17 cellular contexts compared by ENCODE assay signal in the genomic region with DNA sequence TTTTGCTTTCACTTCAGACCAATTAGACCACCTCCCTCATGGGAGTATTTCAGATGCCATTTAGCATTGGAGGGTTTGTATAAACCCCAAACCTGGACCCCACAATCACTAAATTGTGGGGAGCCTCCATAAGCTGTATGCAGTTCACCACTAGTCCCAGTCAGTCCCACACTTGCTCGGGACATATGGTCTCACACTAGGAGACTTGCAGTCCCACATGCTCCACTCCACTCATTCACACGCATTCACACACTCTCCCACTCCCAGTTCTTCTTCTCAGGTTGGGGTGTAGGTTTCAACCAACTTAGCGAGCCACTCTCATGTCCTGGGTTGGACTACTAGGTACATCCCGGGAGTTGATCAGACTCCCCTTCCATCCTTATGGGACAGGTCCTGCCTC.
DNase-seq lines count a peak whose midpoint lies in the region; ATAC-seq and TF ChIP-seq lines count a peak whose summit lies in the region.
"Had no signal": no experiment of that assay in that cellular context is flagged by ENCODE, and none has a peak within 500 bp of the region (broad histone marks: within the 10 kb centered on the region; RNA-seq: fewer than 3 reads in every experiment).

No MANE protein-coding gene starts in this region.

- no peaks in the 10 kb centered on the region for H3F3A ChIP-seq in PC-3 (ENCODE audit: low read length, unreplicated experiment)

- CTCF ChIA-PET in PC-3 (lab: Charles Lee): interaction anchor here (2.0 kb wide), 1 partner anchor 146 kb away, joined by 17 read pairs; no protein-coding TSS in a partner anchor

- ATAC-seq in PC-3: no peak
- ATAC-seq in GM18519 (IDR thresholded peaks at IDR 0.05; ENCODE audit: low FRiP score, unreplicated experiment): no peak

- peak overlapping the region; percentile 80 for H3K4me2 ChIP-seq in PC-3 (ENCODE audit: low read length)

- H3K36me3 ChIP-seq in PC-3 (ENCODE audit: low read depth, low read length) (no peaks in the 10 kb centered on the region), esophagus (ENCODE audit: control insufficient read depth in 2 of 2, insufficient read depth in 2 of 2, low read length in 1 of 2) (no peaks in the 10 kb centered on the region), neutrophil (no peaks in the 10 kb centered on the region), tibial nerve (no peaks in the 10 kb centered on the region)

- H3K9me2 ChIP-seq in PC-3 (replicated peaks; ENCODE audit: low read length): no peaks in the 10 kb centered on the region

- POLR2A ChIA-PET in PC-3 (lab: Charles Lee; ENCODE audit: unreplicated experiment): no interaction called here

- H3K4me3 ChIP-seq in PC-3 (ENCODE audit: low read length) (peak overlapping the region; percentile 36; the same call in 1 of the 2 replicates), esophagus (ENCODE audit: low read depth in 1 of 2, low read length in 2 of 2) (no peak overlapping the region), neutrophil (ENCODE audit: low read depth in 1 of 2, low read length in 1 of 2) (peak overlapping the region; percentile 21 to 24), tibial nerve (no peak overlapping the region)
- H3K4me3 ChIP-seq: SK-N-MC had no signal

- intact Hi-C loops in PC-3 (cut with micrococcal nuclease): loop anchor here (1.0 to 2.0 kb wide), 2 partner anchors 146 to 189 kb away; no protein-coding TSS in a partner anchor

- TF ChIP-seq EP300 in tibial nerve (IDR thresholded peaks at IDR 0.05): no peak

- H3K27ac ChIP-seq in C4-2B (peak overlapping the region; percentile 20; the same call in 1 of the 2 replicates), PC-3 (ENCODE audit: low read length) (peak overlapping the region; percentile 63), esophagus (ENCODE audit: low read depth in 2 of 2, low read length in 1 of 2) (peak overlapping the region; percentile 62 to 85), neutrophil (peak overlapping the region; percentile 100), tibial nerve (peak overlapping the region in 2 of 4 donors; percentile 59)
- H3K27ac ChIP-seq: SK-N-MC had no signal

- no peak overlapping the region for H3K9ac ChIP-seq in PC-3 (ENCODE audit: low read length)

- TF ChIP-seq CTCF in C4-2B (conservative IDR thresholded peaks at IDR 0.05): no peak
- TF ChIP-seq CTCF in PC-3 (conservative IDR thresholded peaks at IDR 0.05; ENCODE audit: low read depth, low read length): no peak
- TF ChIP-seq CTCF in neutrophil (IDR thresholded peaks at IDR 0.05): no peak
- no peak for TF ChIP-seq CTCF in tibial nerve (IDR thresholded peaks at IDR 0.05)

- H3K79me2 ChIP-seq in PC-3 (ENCODE audit: low read length): no peaks in the 10 kb centered on the region

- H3K27me3 ChIP-seq in PC-3 (ENCODE audit: low read length) (no peaks in the 10 kb centered on the region), esophagus (ENCODE audit: control insufficient read depth in 1 of 2, insufficient read depth in 2 of 2, low read length in 2 of 2) (no peaks in the 10 kb centered on the region), neutrophil (no peaks in the 10 kb centered on the region), tibial nerve (no peaks in the 10 kb centered on the region)

- no peak overlapping the region; the same call in 1 of the 2 replicates for H2AFZ ChIP-seq in PC-3 (ENCODE audit: low read length)

- WGBS in esophagus, 2 donors: 93 to 94% methylated on average over 4 of the region's 4 CpGs
- WGBS in tibial nerve, 2 donors: 92 to 100% methylated on average over 4 of the region's 4 CpGs

- peaks cover 19% of the 10 kb centered on the region for H3K4me1 ChIP-seq in PC-3 (ENCODE audit: insufficient read depth, low read length)
- H3K4me1 ChIP-seq in esophagus (ENCODE audit: control insufficient read depth in 2 of 2, insufficient read depth in 2 of 2, low read length in 1 of 2): peaks cover 5 to 17% of the 10 kb centered on the region in 2 donors
- peaks cover 54 to 64% of the 10 kb centered on the region in 2 experiments for H3K4me1 ChIP-seq in neutrophil (ENCODE audit: control insufficient read depth in 1 of 2, insufficient read depth in 1 of 2, low read depth in 1 of 2, low read length in 1 of 2)
- H3K4me1 ChIP-seq in tibial nerve: peaks cover 0 to 3% (median 0%) of the 10 kb centered on the region in 4 donors

- no peak for TF ChIP-seq POLR2A in erythroblast (IDR thresholded peaks at IDR 0.05; ENCODE audit: low read length)
- no peak for TF ChIP-seq POLR2A in tibial nerve (IDR thresholded peaks at IDR 0.05)

- BruUV-seq in PC-3 (replicated peaks; lab: Mats Ljungman, UMichigan): no TSS peak

- DNase-seq in PC-3: no peak
- DNase-seq in dedifferentiated amniotic fluid mesenchymal stem cell (ENCODE audit: extremely low spot score): no peak
- no peak for DNase-seq in erythroblast (lab: John Stamatoyannopoulos, UW)
- no peak for DNase-seq in tibial nerve (ENCODE audit: low spot score in 2 of 2)
- DNase-seq: ACHN; activated effector memory CD4-positive, alpha-beta T cell treated with Interleukin-2 at 50 U/mL for 16 hours; amygdala; CD4-positive, alpha-beta memory T cell; immature natural killer cell; NCI-H187 treated with DMSO at 0.1 percent for 48 hours; right cardiac atrium; T-helper 9 cell had no signal

- H4K20me1 ChIP-seq in PC-3 (ENCODE audit: low read length): no peaks in the 10 kb centered on the region

- H3K9me3 ChIP-seq in PC-3 (ENCODE audit: low read length) (no peaks in the 10 kb centered on the region), esophagus (ENCODE audit: control insufficient read depth in 2 of 2, insufficient read depth in 1 of 2, low read depth in 1 of 2, low read length in 1 of 2) (no peaks in the 10 kb centered on the region), neutrophil (no peaks in the 10 kb centered on the region), tibial nerve (no peaks in the 10 kb centered on the region)

Comparison
In these comparisons a context has a peak if more than half of its experiments do, and no peak if none do; other contexts are left out.
1. H3K4me3 ChIP-seq: peak in PC-3 (single experiment) and neutrophil (2 of 2); none in esophagus (0 of 2) and tibial nerve (0 of 4).